In genomic region chr4:48008021-48008596, GRCh38 we compare ENCODE assay signal across 1 cellular context.
TF ChIP-seq lines count a peak whose summit lies in the region.

No MANE protein-coding gene starts in this region.

TF ChIP-seq in GM23338, 12 proteins besides CTCF, POLR2A, EP300 and RAD21 (continued from another document):
- TF ChIP-seq ZNF462 (CRISPR knock-in tag; IDR thresholded peaks at IDR 0.05) (no peak), NANOG (IDR thresholded peaks at IDR 0.05; ENCODE audit: borderline replicate concordance) (no peak), ZNF114 (CRISPR knock-in tag; IDR thresholded peaks at IDR 0.05) (no peak), REST (IDR thresholded peaks at IDR 0.05; ENCODE audit: unreplicated experiment) (no peak), STAT1 (IDR thresholded peaks at IDR 0.05; ENCODE audit: unreplicated experiment) (no peak)
